Comparison of ENCODE assay signal across 1 cellular context in the genomic region with DNA sequence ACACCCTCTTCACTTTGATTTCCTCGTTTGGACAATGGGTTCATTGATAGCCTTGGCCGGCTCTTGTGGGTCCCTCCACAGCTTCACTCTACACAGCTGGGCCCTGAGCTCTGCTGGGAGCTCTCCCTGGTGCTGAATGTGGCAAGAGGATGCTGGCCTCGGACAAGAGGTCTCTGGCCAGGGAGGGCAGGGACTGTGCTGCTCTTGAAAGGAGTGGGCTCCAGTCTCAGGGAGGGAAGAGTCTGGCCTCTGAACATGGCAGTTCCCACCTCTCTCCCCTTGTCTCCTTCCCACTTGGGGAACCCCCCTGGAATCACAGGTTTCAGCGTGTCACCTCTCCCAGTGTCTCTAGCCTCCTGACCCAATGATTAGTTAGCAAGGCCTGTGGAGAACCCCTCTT.
TF ChIP-seq lines count a peak whose summit lies in the region.

No MANE protein-coding gene starts in this region.

TF ChIP-seq in HepG2, 621 proteins besides CTCF, POLR2A, EP300 and RAD21 (continued from another document and continues in another):
- peak; percentile 94; the same call in 1 of the 2 replicates for TF ChIP-seq SATB2 (CRISPR knock-in tag; IDR thresholded peaks at IDR 0.05)
- TF ChIP-seq RBFOX2 (IDR thresholded peaks at IDR 0.05; ENCODE audit: low read depth, low read length) = no peak
- TF ChIP-seq TCF7 (IDR thresholded peaks at IDR 0.05; ENCODE audit: low read depth) = no peak
- TF ChIP-seq ZNF354B (CRISPR knock-in tag; IDR thresholded peaks at IDR 0.05) = peak; percentile 89
- TF ChIP-seq ELF3 (CRISPR knock-in tag; IDR thresholded peaks at IDR 0.05) = peak; percentile 82
- TF ChIP-seq, protein P1, sequence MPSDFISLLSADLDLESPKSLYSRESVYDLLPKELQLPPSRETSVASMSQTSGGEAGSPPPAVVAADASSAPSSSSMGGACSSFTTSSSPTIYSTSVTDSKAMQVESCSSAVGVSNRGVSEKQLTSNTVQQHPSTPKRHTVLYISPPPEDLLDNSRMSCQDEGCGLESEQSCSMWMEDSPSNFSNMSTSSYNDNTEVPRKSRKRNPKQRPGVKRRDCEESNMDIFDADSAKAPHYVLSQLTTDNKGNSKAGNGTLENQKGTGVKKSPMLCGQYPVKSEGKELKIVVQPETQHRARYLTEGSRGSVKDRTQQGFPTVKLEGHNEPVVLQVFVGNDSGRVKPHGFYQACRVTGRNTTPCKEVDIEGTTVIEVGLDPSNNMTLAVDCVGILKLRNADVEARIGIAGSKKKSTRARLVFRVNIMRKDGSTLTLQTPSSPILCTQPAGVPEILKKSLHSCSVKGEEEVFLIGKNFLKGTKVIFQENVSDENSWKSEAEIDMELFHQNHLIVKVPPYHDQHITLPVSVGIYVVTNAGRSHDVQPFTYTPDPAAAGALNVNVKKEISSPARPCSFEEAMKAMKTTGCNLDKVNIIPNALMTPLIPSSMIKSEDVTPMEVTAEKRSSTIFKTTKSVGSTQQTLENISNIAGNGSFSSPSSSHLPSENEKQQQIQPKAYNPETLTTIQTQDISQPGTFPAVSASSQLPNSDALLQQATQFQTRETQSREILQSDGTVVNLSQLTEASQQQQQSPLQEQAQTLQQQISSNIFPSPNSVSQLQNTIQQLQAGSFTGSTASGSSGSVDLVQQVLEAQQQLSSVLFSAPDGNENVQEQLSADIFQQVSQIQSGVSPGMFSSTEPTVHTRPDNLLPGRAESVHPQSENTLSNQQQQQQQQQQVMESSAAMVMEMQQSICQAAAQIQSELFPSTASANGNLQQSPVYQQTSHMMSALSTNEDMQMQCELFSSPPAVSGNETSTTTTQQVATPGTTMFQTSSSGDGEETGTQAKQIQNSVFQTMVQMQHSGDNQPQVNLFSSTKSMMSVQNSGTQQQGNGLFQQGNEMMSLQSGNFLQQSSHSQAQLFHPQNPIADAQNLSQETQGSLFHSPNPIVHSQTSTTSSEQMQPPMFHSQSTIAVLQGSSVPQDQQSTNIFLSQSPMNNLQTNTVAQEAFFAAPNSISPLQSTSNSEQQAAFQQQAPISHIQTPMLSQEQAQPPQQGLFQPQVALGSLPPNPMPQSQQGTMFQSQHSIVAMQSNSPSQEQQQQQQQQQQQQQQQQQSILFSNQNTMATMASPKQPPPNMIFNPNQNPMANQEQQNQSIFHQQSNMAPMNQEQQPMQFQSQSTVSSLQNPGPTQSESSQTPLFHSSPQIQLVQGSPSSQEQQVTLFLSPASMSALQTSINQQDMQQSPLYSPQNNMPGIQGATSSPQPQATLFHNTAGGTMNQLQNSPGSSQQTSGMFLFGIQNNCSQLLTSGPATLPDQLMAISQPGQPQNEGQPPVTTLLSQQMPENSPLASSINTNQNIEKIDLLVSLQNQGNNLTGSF (CRISPR knock-in tag; IDR thresholded peaks at IDR 0.05) = peak; percentile 95
- TF ChIP-seq, protein P2, sequence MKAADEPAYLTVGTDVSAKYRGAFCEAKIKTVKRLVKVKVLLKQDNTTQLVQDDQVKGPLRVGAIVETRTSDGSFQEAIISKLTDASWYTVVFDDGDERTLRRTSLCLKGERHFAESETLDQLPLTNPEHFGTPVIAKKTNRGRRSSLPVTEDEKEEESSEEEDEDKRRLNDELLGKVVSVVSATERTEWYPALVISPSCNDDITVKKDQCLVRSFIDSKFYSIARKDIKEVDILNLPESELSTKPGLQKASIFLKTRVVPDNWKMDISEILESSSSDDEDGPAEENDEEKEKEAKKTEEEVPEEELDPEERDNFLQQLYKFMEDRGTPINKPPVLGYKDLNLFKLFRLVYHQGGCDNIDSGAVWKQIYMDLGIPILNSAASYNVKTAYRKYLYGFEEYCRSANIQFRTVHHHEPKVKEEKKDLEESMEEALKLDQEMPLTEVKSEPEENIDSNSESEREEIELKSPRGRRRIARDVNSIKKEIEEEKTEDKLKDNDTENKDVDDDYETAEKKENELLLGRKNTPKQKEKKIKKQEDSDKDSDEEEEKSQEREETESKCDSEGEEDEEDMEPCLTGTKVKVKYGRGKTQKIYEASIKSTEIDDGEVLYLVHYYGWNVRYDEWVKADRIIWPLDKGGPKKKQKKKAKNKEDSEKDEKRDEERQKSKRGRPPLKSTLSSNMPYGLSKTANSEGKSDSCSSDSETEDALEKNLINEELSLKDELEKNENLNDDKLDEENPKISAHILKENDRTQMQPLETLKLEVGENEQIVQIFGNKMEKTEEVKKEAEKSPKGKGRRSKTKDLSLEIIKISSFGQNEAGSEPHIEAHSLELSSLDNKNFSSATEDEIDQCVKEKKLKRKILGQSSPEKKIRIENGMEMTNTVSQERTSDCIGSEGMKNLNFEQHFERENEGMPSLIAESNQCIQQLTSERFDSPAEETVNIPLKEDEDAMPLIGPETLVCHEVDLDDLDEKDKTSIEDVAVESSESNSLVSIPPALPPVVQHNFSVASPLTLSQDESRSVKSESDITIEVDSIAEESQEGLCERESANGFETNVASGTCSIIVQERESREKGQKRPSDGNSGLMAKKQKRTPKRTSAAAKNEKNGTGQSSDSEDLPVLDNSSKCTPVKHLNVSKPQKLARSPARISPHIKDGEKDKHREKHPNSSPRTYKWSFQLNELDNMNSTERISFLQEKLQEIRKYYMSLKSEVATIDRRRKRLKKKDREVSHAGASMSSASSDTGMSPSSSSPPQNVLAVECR (CRISPR knock-in tag; IDR thresholded peaks at IDR 0.05; ENCODE audit: borderline replicate concordance) = peak; percentile 60; the same call in 1 of the 2 replicates
- TF ChIP-seq XRCC5 (optimal IDR thresholded peaks at IDR 0.05; ENCODE audit: low read length) = peak; percentile 95
- peak; percentile 89 for TF ChIP-seq ZNF12 (CRISPR knock-in tag; IDR thresholded peaks at IDR 0.05)
- TF ChIP-seq, protein P3, sequence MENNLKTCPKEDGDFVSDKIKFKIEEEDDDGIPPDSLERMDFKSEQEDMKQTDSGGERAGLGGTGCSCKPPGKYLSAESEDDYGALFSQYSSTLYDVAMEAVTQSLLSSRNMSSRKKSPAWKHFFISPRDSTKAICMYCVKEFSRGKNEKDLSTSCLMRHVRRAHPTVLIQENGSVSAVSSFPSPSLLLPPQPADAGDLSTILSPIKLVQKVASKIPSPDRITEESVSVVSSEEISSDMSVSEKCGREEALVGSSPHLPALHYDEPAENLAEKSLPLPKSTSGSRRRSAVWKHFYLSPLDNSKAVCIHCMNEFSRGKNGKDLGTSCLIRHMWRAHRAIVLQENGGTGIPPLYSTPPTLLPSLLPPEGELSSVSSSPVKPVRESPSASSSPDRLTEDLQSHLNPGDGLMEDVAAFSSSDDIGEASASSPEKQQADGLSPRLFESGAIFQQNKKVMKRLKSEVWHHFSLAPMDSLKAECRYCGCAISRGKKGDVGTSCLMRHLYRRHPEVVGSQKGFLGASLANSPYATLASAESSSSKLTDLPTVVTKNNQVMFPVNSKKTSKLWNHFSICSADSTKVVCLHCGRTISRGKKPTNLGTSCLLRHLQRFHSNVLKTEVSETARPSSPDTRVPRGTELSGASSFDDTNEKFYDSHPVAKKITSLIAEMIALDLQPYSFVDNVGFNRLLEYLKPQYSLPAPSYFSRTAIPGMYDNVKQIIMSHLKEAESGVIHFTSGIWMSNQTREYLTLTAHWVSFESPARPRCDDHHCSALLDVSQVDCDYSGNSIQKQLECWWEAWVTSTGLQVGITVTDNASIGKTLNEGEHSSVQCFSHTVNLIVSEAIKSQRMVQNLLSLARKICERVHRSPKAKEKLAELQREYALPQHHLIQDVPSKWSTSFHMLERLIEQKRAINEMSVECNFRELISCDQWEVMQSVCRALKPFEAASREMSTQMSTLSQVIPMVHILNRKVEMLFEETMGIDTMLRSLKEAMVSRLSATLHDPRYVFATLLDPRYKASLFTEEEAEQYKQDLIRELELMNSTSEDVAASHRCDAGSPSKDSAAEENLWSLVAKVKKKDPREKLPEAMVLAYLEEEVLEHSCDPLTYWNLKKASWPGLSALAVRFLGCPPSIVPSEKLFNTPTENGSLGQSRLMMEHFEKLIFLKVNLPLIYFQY (CRISPR knock-in tag; IDR thresholded peaks at IDR 0.05; ENCODE audit: borderline replicate concordance) = peak; percentile 93; the same call in 1 of the 2 replicates
- no peak for TF ChIP-seq ZNF550 (CRISPR knock-in tag; IDR thresholded peaks at IDR 0.05; ENCODE audit: borderline replicate concordance)
- TF ChIP-seq ZNF563 (CRISPR knock-in tag; IDR thresholded peaks at IDR 0.05) = peak; percentile 84; the same call in 1 of the 2 replicates
- no peak for TF ChIP-seq NR2F6 (IDR thresholded peaks at IDR 0.05)
- peak; percentile 50; the same call in 1 of the 2 replicates for TF ChIP-seq NR2F6 (CRISPR knock-in tag; IDR thresholded peaks at IDR 0.05)
- TF ChIP-seq ZNF772 (CRISPR knock-in tag; IDR thresholded peaks at IDR 0.05) = peak; percentile 57; the same call in 1 of the 2 replicates
- TF ChIP-seq TEAD2 (CRISPR knock-in tag; IDR thresholded peaks at IDR 0.05) = peak; percentile 55; the same call in 1 of the 2 replicates
- TF ChIP-seq KLF12 (CRISPR knock-in tag; IDR thresholded peaks at IDR 0.05; ENCODE audit: borderline replicate concordance) = peak; percentile 55; the same call in 1 of the 2 replicates
- no peak for TF ChIP-seq ZNF678 (CRISPR knock-in tag; IDR thresholded peaks at IDR 0.05)
- no peak for TF ChIP-seq CENPT (CRISPR knock-in tag; IDR thresholded peaks at IDR 0.05; ENCODE audit: low read depth)
- TF ChIP-seq ZMAT3 (CRISPR knock-in tag; conservative IDR thresholded peaks at IDR 0.05) = peak; percentile 82; the same call in 1 of the 2 replicates
- no peak for TF ChIP-seq ZNF292 (CRISPR knock-in tag; IDR thresholded peaks at IDR 0.05; ENCODE audit: borderline replicate concordance, low read depth)
- peak; percentile 71; the same call in 1 of the 2 replicates for TF ChIP-seq ARHGAP35 (CRISPR knock-in tag; IDR thresholded peaks at IDR 0.05; ENCODE audit: borderline replicate concordance)
- TF ChIP-seq ADNP (CRISPR knock-in tag; IDR thresholded peaks at IDR 0.05) = no peak
- TF ChIP-seq, protein P4, sequence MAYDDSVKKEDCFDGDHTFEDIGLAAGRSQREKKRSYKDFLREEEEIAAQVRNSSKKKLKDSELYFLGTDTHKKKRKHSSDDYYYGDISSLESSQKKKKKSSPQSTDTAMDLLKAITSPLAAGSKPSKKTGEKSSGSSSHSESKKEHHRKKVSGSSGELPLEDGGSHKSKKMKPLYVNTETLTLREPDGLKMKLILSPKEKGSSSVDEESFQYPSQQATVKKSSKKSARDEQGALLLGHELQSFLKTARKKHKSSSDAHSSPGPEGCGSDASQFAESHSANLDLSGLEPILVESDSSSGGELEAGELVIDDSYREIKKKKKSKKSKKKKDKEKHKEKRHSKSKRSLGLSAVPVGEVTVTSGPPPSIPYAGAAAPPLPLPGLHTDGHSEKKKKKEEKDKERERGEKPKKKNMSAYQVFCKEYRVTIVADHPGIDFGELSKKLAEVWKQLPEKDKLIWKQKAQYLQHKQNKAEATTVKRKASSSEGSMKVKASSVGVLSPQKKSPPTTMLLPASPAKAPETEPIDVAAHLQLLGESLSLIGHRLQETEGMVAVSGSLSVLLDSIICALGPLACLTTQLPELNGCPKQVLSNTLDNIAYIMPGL (CRISPR knock-in tag; IDR thresholded peaks at IDR 0.05; ENCODE audit: borderline replicate concordance in 1 of 2, low read depth in 1 of 2) = 0 out of 4 replicates have a peak, but pooled peaks of 1 of the 2 experiments have one; percentile 32
- TF ChIP-seq, protein P5, sequence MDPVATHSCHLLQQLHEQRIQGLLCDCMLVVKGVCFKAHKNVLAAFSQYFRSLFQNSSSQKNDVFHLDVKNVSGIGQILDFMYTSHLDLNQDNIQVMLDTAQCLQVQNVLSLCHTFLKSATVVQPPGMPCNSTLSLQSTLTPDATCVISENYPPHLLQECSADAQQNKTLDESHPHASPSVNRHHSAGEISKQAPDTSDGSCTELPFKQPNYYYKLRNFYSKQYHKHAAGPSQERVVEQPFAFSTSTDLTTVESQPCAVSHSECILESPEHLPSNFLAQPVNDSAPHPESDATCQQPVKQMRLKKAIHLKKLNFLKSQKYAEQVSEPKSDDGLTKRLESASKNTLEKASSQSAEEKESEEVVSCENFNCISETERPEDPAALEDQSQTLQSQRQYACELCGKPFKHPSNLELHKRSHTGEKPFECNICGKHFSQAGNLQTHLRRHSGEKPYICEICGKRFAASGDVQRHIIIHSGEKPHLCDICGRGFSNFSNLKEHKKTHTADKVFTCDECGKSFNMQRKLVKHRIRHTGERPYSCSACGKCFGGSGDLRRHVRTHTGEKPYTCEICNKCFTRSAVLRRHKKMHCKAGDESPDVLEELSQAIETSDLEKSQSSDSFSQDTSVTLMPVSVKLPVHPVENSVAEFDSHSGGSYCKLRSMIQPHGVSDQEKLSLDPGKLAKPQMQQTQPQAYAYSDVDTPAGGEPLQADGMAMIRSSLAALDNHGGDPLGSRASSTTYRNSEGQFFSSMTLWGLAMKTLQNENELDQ (CRISPR knock-in tag; IDR thresholded peaks at IDR 0.05; ENCODE audit: borderline replicate concordance) = peak; percentile 97
- TF ChIP-seq, protein P6, sequence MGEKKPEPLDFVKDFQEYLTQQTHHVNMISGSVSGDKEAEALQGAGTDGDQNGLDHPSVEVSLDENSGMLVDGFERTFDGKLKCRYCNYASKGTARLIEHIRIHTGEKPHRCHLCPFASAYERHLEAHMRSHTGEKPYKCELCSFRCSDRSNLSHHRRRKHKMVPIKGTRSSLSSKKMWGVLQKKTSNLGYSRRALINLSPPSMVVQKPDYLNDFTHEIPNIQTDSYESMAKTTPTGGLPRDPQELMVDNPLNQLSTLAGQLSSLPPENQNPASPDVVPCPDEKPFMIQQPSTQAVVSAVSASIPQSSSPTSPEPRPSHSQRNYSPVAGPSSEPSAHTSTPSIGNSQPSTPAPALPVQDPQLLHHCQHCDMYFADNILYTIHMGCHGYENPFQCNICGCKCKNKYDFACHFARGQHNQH (CRISPR knock-in tag; IDR thresholded peaks at IDR 0.05) = peak; percentile 76; the same call in 1 of the 2 replicates
- TF ChIP-seq ZFP90 (CRISPR knock-in tag; IDR thresholded peaks at IDR 0.05; ENCODE audit: borderline replicate concordance) = 0 out of 2 replicates have a peak, but pooled peaks have one; percentile 41
- peak; percentile 45; the same call in 1 of the 2 replicates for TF ChIP-seq NFYC (CRISPR knock-in tag; IDR thresholded peaks at IDR 0.05)
- TF ChIP-seq, protein P7, sequence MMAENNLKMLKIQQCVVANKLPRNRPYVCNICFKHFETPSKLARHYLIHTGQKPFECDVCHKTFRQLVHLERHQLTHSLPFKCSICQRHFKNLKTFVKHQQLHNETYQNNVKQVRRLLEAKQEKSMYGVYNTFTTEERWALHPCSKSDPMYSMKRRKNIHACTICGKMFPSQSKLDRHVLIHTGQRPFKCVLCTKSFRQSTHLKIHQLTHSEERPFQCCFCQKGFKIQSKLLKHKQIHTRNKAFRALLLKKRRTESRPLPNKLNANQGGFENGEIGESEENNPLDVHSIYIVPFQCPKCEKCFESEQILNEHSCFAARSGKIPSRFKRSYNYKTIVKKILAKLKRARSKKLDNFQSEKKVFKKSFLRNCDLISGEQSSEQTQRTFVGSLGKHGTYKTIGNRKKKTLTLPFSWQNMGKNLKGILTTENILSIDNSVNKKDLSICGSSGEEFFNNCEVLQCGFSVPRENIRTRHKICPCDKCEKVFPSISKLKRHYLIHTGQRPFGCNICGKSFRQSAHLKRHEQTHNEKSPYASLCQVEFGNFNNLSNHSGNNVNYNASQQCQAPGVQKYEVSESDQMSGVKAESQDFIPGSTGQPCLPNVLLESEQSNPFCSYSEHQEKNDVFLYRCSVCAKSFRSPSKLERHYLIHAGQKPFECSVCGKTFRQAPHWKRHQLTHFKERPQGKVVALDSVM (CRISPR knock-in tag; IDR thresholded peaks at IDR 0.05) = peak; percentile 45; the same call in 1 of the 2 replicates
- peak; percentile 93 for TF ChIP-seq NFKB2 (CRISPR knock-in tag; IDR thresholded peaks at IDR 0.05; ENCODE audit: borderline replicate concordance)
- TF ChIP-seq, protein P8, sequence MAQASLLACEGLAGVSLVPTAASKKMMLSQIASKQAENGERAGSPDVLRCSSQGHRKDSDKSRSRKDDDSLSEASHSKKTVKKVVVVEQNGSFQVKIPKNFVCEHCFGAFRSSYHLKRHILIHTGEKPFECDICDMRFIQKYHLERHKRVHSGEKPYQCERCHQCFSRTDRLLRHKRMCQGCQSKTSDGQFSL (CRISPR knock-in tag; IDR thresholded peaks at IDR 0.05) = no peak
